ENCODE assay signal across 16 cellular contexts in the genomic region with DNA sequence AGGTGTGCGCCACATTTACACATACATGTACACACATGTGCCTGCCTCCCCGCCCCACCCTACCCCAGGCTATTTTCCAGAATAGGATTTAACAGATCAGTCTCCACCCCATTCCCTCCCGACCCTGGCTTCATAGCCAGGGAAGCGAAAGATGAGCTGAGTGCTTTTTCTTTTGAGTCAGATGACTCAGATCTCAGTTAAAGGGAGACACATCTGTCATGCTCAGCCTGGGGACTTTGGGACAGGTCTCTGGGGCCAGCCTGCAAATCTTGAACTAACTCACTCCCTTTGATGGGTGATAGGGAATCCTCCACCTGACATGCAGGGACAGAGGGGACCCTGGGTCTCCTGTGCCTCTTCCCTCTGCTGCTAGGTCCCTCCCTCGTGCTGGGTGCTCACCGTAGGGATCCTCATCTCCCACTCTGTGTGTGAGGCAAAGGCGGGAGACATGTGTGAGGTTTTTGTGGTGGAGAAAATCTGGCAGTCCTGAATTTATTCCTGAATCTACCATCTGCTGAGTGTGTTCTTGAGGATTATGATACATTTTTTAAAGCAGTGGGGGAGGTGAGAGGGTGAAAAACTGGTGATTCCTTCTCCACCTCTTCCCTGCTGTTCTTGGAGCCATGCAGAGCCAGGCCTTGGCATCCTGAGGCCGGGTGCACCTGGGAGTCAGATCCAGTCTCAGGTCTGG. TPM values are rescaled to one million over a fixed set of nuclear protein-coding genes. Genes with fewer than 3 reads are reported as not detected.
DNase-seq lines count a peak whose midpoint lies in the region; ATAC-seq and TF ChIP-seq lines count a peak whose summit lies in the region.
"Had no signal": no experiment of that assay in that cellular context is flagged by ENCODE, and none has a peak within 500 bp of the region (broad histone marks: within the 10 kb centered on the region; RNA-seq: fewer than 3 reads in every experiment).

No MANE protein-coding gene starts in this region.

- H3K4me3 ChIP-seq in epithelial cell of esophagus (ENCODE audit: low read length) (no peak overlapping the region), thymus (ENCODE audit: low read length) (no peak overlapping the region)
- H3K4me3 ChIP-seq: left ventricle myocardium inferior, PC-9, stomach had no signal

- peak overlapping the region; percentile 2 for H3K27ac ChIP-seq in thymus (ENCODE audit: low read depth)
- H3K27ac ChIP-seq: left ventricle myocardium inferior, PC-9, stomach, VCaP had no signal

- no peaks in the 10 kb centered on the region for H3K4me1 ChIP-seq in thymus (ENCODE audit: control insufficient read depth, insufficient read depth, low read length)
- H3K4me1 ChIP-seq: left ventricle myocardium inferior had no signal

- no peak for TF ChIP-seq CTCF in epithelial cell of esophagus (IDR thresholded peaks at IDR 0.05; ENCODE audit: insufficient read depth, low read depth, low read length, missing control alignments)

- DNase-seq in NCI-H2227 (lab: John Stamatoyannopoulos, UW; ENCODE audit: unreplicated experiment) (peak; percentile 7), NCI-H2227 treated with DMSO at 0.1 percent for 48 hours (lab: John Stamatoyannopoulos, UW) (no peak), NCI-H446 treated with DMSO at 0.1 percent for 48 hours (lab: John Stamatoyannopoulos, UW) (peak; percentile 76), epithelial cell of esophagus (ENCODE audit: low read depth) (peak; percentile 52), DMS114 treated with DMSO at 0.1 percent for 48 hours (lab: John Stamatoyannopoulos, UW; ENCODE audit: unreplicated experiment) (no peak), NCI-H2029 (lab: John Stamatoyannopoulos, UW) (no peak)
- DNase-seq: activated effector memory CD4-positive, alpha-beta T cell treated with Interleukin-2 at 50 U/mL for 16 hours; CD4-positive, CD25-positive, alpha-beta regulatory T cell; GF-D8; left ventricle myocardium inferior; PC-9; stimulated activated CD4-positive, alpha-beta T cell treated with anti-CD3 and anti-CD28 coated beads, Interleukin-12 subunit alpha, Interleukin-12 subunit beta, amount 100 ng/mL, for 4 hours; stomach had no signal

- H3K9me3 ChIP-seq in thymus (ENCODE audit: control insufficient read depth): no peaks in the 10 kb centered on the region
- H3K9me3 ChIP-seq: left ventricle myocardium inferior, stomach had no signal

- 79% methylated on average over 8 of the region's 8 CpGs for WGBS in thymus

- H3K27me3 ChIP-seq in thymus (ENCODE audit: control insufficient read depth, insufficient read depth): peaks cover 6% of the 10 kb centered on the region

- ATAC-seq in HG03521 (IDR thresholded peaks at IDR 0.05; ENCODE audit: unreplicated experiment): no peak

- H3K36me3 ChIP-seq in thymus (ENCODE audit: control insufficient read depth, insufficient read depth): no peaks in the 10 kb centered on the region
- H3K36me3 ChIP-seq: left ventricle myocardium inferior, stomach had no signal

RNA-seq across cellular contexts. Expression of gene NEUROG1, which starts 37.6 kb away (rescaled TPM):
- polyA plus RNA-seq in thymus: 0.32 TPM
- polyA plus RNA-seq: CD4-positive, CD25-positive, alpha-beta regulatory T cell; stomach had no signal

RNA-seq across cellular contexts. Expression of gene TIFAB, which starts 46.0 kb away (rescaled TPM):
- 0.30 TPM for polyA plus RNA-seq in thymus
- polyA plus RNA-seq: CD4-positive, CD25-positive, alpha-beta regulatory T cell had no signal

RNA-seq across cellular contexts. Expression of gene DCANP1, which starts 51.0 kb away (rescaled TPM):
- 0.25 TPM for polyA plus RNA-seq in thymus
- polyA plus RNA-seq: CD4-positive, CD25-positive, alpha-beta regulatory T cell; stomach had no signal

Comparison
In these comparisons a context has a peak if more than half of its experiments do, and no peak if none do; other contexts are left out.
1. DNase-seq: peak in NCI-H2227 (single experiment), NCI-H446 treated with DMSO at 0.1 percent for 48 hours (single experiment) and epithelial cell of esophagus (single experiment); none in NCI-H2227 treated with DMSO at 0.1 percent for 48 hours (single experiment), DMS114 treated with DMSO at 0.1 percent for 48 hours (single experiment) and NCI-H2029 (single experiment).